In the genomic region with DNA sequence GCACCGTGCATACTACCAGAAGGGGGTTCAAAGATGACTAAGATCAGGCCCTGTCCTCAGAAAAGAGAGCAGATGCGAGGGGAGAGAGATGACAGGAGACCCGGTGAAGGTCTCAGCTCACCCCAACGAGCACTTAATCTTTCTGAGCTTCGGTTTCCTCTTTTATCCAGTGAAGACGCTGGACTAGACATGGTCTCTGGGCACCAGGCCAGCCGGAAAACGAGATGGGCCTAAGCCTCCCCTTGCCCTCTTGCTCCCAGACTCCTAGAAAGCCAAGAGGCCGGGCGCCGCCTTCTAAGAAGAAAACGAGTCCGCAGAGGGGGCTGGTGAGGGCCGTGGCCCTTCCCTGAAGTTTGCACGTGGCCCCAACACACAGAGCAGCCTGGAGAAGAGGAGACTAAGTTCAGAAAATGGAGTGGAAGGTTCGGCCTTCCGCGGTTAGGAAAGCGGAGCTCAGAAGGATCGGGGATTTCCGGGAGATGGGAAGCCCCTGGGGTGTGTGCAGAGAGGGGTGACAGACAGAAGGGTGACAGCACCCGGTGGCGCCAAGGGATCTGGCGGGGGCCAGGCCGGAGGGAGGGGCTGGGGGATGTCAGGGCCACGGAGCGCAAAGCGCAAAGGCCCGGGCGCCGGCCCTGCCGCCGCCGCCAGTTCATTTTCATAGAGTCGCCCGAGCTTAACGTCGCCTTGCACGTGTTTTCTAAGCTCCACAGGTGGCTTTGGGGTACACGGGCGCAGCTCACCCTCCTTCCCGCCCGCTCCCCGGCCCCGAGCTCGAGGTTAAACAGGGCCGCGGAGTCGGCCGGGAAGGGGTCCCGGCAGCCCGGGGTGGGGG, we compare ENCODE assay signal across 8 cellular contexts. TPM values are rescaled to one million over a fixed set of nuclear protein-coding genes. Genes with fewer than 3 reads are reported as not detected.
DNase-seq lines count a peak whose midpoint lies in the region; ATAC-seq and TF ChIP-seq lines count a peak whose summit lies in the region.

No MANE protein-coding gene starts in this region.

- H3K27ac ChIP-seq in gastroesophageal sphincter (peak overlapping the region in 2 of 4 donors; percentile 62 to 75), prostate gland (no peak overlapping the region)

- DNase-seq in GM12864 (ENCODE audit: low read depth), result no peak
- DNase-seq in HAP-1 (ENCODE audit: low spot score in 2 of 2), result peak; percentile 45 to 73
- DNase-seq in T-helper 22 cell (ENCODE audit: low read depth), result peak; percentile 14
- DNase-seq in prostate gland (ENCODE audit: low spot score), result no peak
- DNase-seq in OCI-M2 (lab: John Stamatoyannopoulos, UW; ENCODE audit: unreplicated experiment), result no peak
- no peak for DNase-seq in activated CD4-positive, CD25-positive, alpha-beta regulatory T cell (lab: John Stamatoyannopoulos, UW)

- H3K4me1 ChIP-seq in HAP-1, result peaks cover 10% of the 10 kb centered on the region
- peaks cover 0 to 38% (median 8%) of the 10 kb centered on the region in 3 donors for H3K4me1 ChIP-seq in gastroesophageal sphincter
- peaks cover 9% of the 10 kb centered on the region for H3K4me1 ChIP-seq in prostate gland (replicated peaks)

- peak overlapping the region; percentile 95 for H3K4me3 ChIP-seq in GM12864 (ENCODE audit: low read depth, low read length)
- H3K4me3 ChIP-seq in HAP-1, result peak overlapping the region; percentile 51
- peak overlapping the region; percentile 19 to 67 for H3K4me3 ChIP-seq in gastroesophageal sphincter
- H3K4me3 ChIP-seq in prostate gland, result peak overlapping the region; percentile 43 to 47

- 32 to 43% methylated on average over 4 to 14 of the region's 52 CpGs for WGBS in gastroesophageal sphincter (ENCODE audit: low coverage in 1 of 2), 2 donors
- WGBS in prostate gland, result 21% methylated on average over 45 of the region's 52 CpGs

- ATAC-seq in gastroesophageal sphincter (no peak), GM19324 (IDR thresholded peaks at IDR 0.05; ENCODE audit: low FRiP score, unreplicated experiment) (no peak)

- no peak for TF ChIP-seq EP300 in gastroesophageal sphincter (IDR thresholded peaks at IDR 0.05)

- TF ChIP-seq POLR2A in gastroesophageal sphincter (IDR thresholded peaks at IDR 0.05), result no peak
- TF ChIP-seq POLR2A in prostate gland (IDR thresholded peaks at IDR 0.05), result no peak

- intact Hi-C loops in prostate gland (cut with DNase I), result no loop called here

- TF ChIP-seq CTCF in GM12864 (IDR thresholded peaks at IDR 0.05; ENCODE audit: low read depth, low read length, missing control alignments) (no peak), gastroesophageal sphincter (IDR thresholded peaks at IDR 0.05) (no peak), prostate gland (IDR thresholded peaks at IDR 0.05) (no peak)

- H3K9me3 ChIP-seq in HAP-1 (no peaks in the 10 kb centered on the region), gastroesophageal sphincter (no peaks in the 10 kb centered on the region), prostate gland (no peaks in the 10 kb centered on the region)

- H3K36me3 ChIP-seq in HAP-1 (replicated peaks) (peaks cover 11% of the 10 kb centered on the region), gastroesophageal sphincter (no peaks in the 10 kb centered on the region), prostate gland (no peaks in the 10 kb centered on the region)

- H3K27me3 ChIP-seq in HAP-1 (ENCODE audit: low read depth) (no peaks in the 10 kb centered on the region), gastroesophageal sphincter (peaks cover 69% of the 10 kb centered on the region), prostate gland (replicated peaks; ENCODE audit: insufficient read depth) (peaks cover 4% of the 10 kb centered on the region)

- in situ Hi-C loops in HAP-1 (cut with MboI; ENCODE audit: low sequenced_read_pairs), result no loop called here

RNA-seq across cellular contexts. Expression of a gene that starts 42.1 kb away (rescaled TPM):
- not detected for total RNA-seq in gastroesophageal sphincter
- not detected for total RNA-seq in prostate gland

RNA-seq across cellular contexts. Expression of a gene that starts 48.4 kb away (rescaled TPM):
- 100 to 1,000 TPM in 3 of 4 donors, 10 to 100 TPM in 1; 62.6 to 147 (median 114) TPM for total RNA-seq in gastroesophageal sphincter
- total RNA-seq in prostate gland, result 10 to 100 TPM; 80.7 to 82.7 TPM

RNA-seq across cellular contexts. Expression of a gene that starts 51.3 kb away (rescaled TPM):
- total RNA-seq in gastroesophageal sphincter, result 1 to 10 TPM in 1 of 4 donors, under 1 TPM in 1, not detected in 2; 0.23 to 1.2 TPM
- under 1 TPM in 1 of 2 donors, not detected in 1; 0.40 TPM for total RNA-seq in prostate gland

Comparison
In these comparisons a context has a peak if more than half of its experiments do, and no peak if none do; other contexts are left out.
1. DNase-seq: peak in HAP-1 (2 of 2) and T-helper 22 cell (single experiment); none in GM12864 (single experiment), prostate gland (single experiment), OCI-M2 (single experiment) and activated CD4-positive, CD25-positive, alpha-beta regulatory T cell (0 of 4).
2. H3K4me3 ChIP-seq: peak in every context shown above with its lines; median percentile 95 in GM12864; 51 in HAP-1; 45 in prostate gland; 43 in gastroesophageal sphincter.